In the genomic region with DNA sequence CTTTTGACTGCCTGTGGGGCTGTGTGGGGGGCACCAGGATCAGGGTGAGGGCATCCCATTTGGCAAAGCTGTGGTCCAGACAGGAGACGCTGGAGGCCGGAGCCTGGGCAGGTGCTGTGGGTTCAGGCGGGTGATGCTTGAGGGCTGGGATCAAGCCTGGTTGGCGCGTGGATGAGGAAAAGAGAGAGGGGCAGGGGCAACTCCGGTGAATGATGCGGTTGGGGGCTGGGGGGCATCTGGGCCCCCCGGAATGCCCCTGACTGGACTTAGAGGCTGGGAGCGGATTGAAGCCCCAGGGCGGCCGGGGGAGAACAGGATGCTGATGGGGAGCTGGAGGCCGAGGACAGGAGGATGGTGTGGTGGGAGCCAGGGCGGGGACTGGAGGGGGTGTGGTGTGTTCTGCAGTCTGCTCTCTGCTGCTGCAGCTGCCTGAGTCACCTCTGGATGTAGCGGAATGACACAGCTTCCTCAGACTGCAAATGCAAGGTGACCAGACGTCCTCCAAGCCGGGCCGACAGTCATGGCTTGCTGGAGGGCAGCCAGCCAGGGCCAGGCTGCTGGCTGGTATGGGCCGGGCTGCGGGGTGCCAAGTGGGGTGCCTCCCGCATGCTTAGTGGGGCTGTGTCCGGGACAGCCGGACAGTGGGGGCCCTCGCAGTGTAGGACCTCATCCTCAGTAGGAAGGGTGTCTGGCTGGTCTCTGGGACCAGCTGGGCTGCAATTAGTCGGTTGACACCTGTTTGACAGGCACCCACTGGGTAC, we compare ENCODE assay signal across 8 cellular contexts. TPM values are rescaled to one million over a fixed set of nuclear protein-coding genes. Genes with fewer than 3 reads are reported as not detected.
DNase-seq lines count a peak whose midpoint lies in the region; ATAC-seq and TF ChIP-seq lines count a peak whose summit lies in the region.

No MANE protein-coding gene starts in this region.

- H3K4me3 ChIP-seq in fibroblast of the aortic adventitia (ENCODE audit: low read depth, low read length) = peak overlapping the region; percentile 77

- H3K9me3 Mint-ChIP-seq in HFFc6 (peaks cover 4% of the 10 kb centered on the region; the same call in 1 of the 2 replicates), endothelial cell (ENCODE audit: unreplicated experiment) (no peaks in the 10 kb centered on the region)
- H3K9me3 Mint-ChIP-seq in activated CD8-positive, alpha-beta memory T cell treated with anti-CD3 and anti-CD28 coated beads, Interleukin-2, amount 10 ng/mL, durations not matched to agents 7 days and 5 days (ENCODE audit: low read depth) = no peaks in the 10 kb centered on the region

- CTCF ChIA-PET in activated CD8-positive, alpha-beta memory T cell treated with anti-CD3 and anti-CD28 coated beads, Interleukin-2, amount 10 ng/mL, durations not matched to agents 7 days and 5 days (lab: Charles Lee) = interaction anchor here (1.0 to 2.1 kb wide), 3 partner anchors 20 to 59 kb away, joined by 3 to 6 read pairs (median 4); partner anchors contain the start of gene TMEM184A

- H3K36me3 Mint-ChIP-seq in HFFc6 (ENCODE audit: low read depth) = no peaks in the 10 kb centered on the region
- peaks cover 2% of the 10 kb centered on the region for H3K36me3 Mint-ChIP-seq in activated CD8-positive, alpha-beta memory T cell treated with anti-CD3 and anti-CD28 coated beads, Interleukin-2, amount 10 ng/mL, durations not matched to agents 7 days and 5 days
- H3K36me3 Mint-ChIP-seq in endothelial cell (ENCODE audit: low read depth, unreplicated experiment) = no peaks in the 10 kb centered on the region

- TF ChIP-seq CTCF in C4-2B (conservative IDR thresholded peaks at IDR 0.05) (no peak), HFFc6 (IDR thresholded peaks at IDR 0.05) (no peak), fibroblast of the aortic adventitia (IDR thresholded peaks at IDR 0.05; ENCODE audit: insufficient read depth, low read length) (no peak), endothelial cell (IDR thresholded peaks at IDR 0.05; ENCODE audit: unreplicated experiment) (no peak)

- peak overlapping the region; percentile 89 for H3K27ac ChIP-seq in C4-2B

- H3K4me1 Mint-ChIP-seq in HFFc6 (ENCODE audit: low read depth) = peaks cover 49% of the 10 kb centered on the region
- peaks cover 34% of the 10 kb centered on the region for H3K4me1 Mint-ChIP-seq in activated CD8-positive, alpha-beta memory T cell treated with anti-CD3 and anti-CD28 coated beads, Interleukin-2, amount 10 ng/mL, durations not matched to agents 7 days and 5 days
- H3K4me1 Mint-ChIP-seq in endothelial cell (ENCODE audit: unreplicated experiment) = peaks cover 2% of the 10 kb centered on the region

- peak overlapping the region; percentile 97 for H3K27ac Mint-ChIP-seq in HFFc6
- peak overlapping the region; percentile 90 for H3K27ac Mint-ChIP-seq in activated CD8-positive, alpha-beta memory T cell treated with anti-CD3 and anti-CD28 coated beads, Interleukin-2, amount 10 ng/mL, durations not matched to agents 7 days and 5 days
- no peak overlapping the region for H3K27ac Mint-ChIP-seq in endothelial cell (ENCODE audit: unreplicated experiment)

- DNase-seq in HFFc6 = peak; percentile 96
- DNase-seq in activated CD8-positive, alpha-beta memory T cell treated with anti-CD3 and anti-CD28 coated beads, Interleukin-2, amount 10 ng/mL, durations not matched to agents 7 days and 5 days = peak; percentile 83
- peak; percentile 77 for DNase-seq in fibroblast of the aortic adventitia (ENCODE audit: low read depth)
- DNase-seq in renal cortical epithelial cell (ENCODE audit: low read depth) = peak; percentile 87
- no peak for DNase-seq in cerebellum (ENCODE audit: low spot score)
- DNase-seq in endothelial cell (ENCODE audit: low spot score) = no peak

- peak overlapping the region; percentile 91 for H3K4me3 Mint-ChIP-seq in HFFc6
- H3K4me3 Mint-ChIP-seq in activated CD8-positive, alpha-beta memory T cell treated with anti-CD3 and anti-CD28 coated beads, Interleukin-2, amount 10 ng/mL, durations not matched to agents 7 days and 5 days = peak overlapping the region; percentile 80
- H3K4me3 Mint-ChIP-seq in endothelial cell (ENCODE audit: unreplicated experiment) = no peak overlapping the region

- peak; percentile 60 for ATAC-seq in activated CD8-positive, alpha-beta memory T cell treated with anti-CD3 and anti-CD28 coated beads, Interleukin-2, amount 10 ng/mL, durations not matched to agents 7 days and 5 days
- ATAC-seq in GM18858 (IDR thresholded peaks at IDR 0.05; ENCODE audit: unreplicated experiment) = no peak

- H3K27me3 Mint-ChIP-seq in HFFc6 (ENCODE audit: insufficient read depth) (peaks cover 22% of the 10 kb centered on the region), endothelial cell (ENCODE audit: unreplicated experiment) (peaks cover 6% of the 10 kb centered on the region)
- no peaks in the 10 kb centered on the region for H3K27me3 Mint-ChIP-seq in activated CD8-positive, alpha-beta memory T cell treated with anti-CD3 and anti-CD28 coated beads, Interleukin-2, amount 10 ng/mL, durations not matched to agents 7 days and 5 days

RNA-seq across cellular contexts. Expression of gene MAFK, which starts 3.2 kb away (rescaled TPM):
- 10 to 100 TPM; 29.8 to 43.7 (median 31.5) TPM for total RNA-seq in HFFc6 (2021; fragmentation: NEBNext Ultra II Directional; extraction: Animal tissue kit (Norgen Biotek cat#: 25700))
- 10 to 100 TPM; 22.4 to 22.9 TPM for total RNA-seq in activated CD8-positive, alpha-beta memory T cell treated with anti-CD3 and anti-CD28 coated beads, Interleukin-2, amount 10 ng/mL, durations not matched to agents 7 days and 5 days
- total RNA-seq in fibroblast of the aortic adventitia (ENCODE audit: low replicate concordance) (5.3 and 12.7 TPM in 2 replicates), renal cortical epithelial cell (21.9 and 40.7 TPM in 2 replicates), cerebellum (3.7 TPM), endothelial cell (ENCODE audit: unreplicated experiment) (3.4 TPM)

RNA-seq across cellular contexts. Expression of gene TMEM184A, which starts 22.3 kb away (rescaled TPM):
- 1 to 10 TPM in 5 of 6 experiments, under 1 TPM in 1; 0.79 to 2.0 (median 1.5) TPM for total RNA-seq in HFFc6 (2021; fragmentation: NEBNext Ultra II Directional; extraction: Animal tissue kit (Norgen Biotek cat#: 25700))
- not detected for total RNA-seq in activated CD8-positive, alpha-beta memory T cell treated with anti-CD3 and anti-CD28 coated beads, Interleukin-2, amount 10 ng/mL, durations not matched to agents 7 days and 5 days
- total RNA-seq in fibroblast of the aortic adventitia (ENCODE audit: low replicate concordance) (not detected in 2 replicates), renal cortical epithelial cell (2.6 and 4.3 TPM in 2 replicates), cerebellum (0.18 TPM), endothelial cell (ENCODE audit: unreplicated experiment) (0.21 TPM)

RNA-seq across cellular contexts. Expression of gene INTS1, which starts 29.6 kb away (rescaled TPM):
- 100 to 1,000 TPM in 1 of 6 experiments, 10 to 100 TPM in 5; 84.0 to 104 (median 89.5) TPM for total RNA-seq in HFFc6 (2021; fragmentation: NEBNext Ultra II Directional; extraction: Animal tissue kit (Norgen Biotek cat#: 25700))
- 100 to 1,000 TPM in 1 of 2 experiments, 10 to 100 TPM in 1; 97.5 to 102 TPM for total RNA-seq in activated CD8-positive, alpha-beta memory T cell treated with anti-CD3 and anti-CD28 coated beads, Interleukin-2, amount 10 ng/mL, durations not matched to agents 7 days and 5 days
- total RNA-seq in fibroblast of the aortic adventitia (ENCODE audit: low replicate concordance) = 44.2 and 53.1 TPM in 2 replicates
- 31.8 and 77.9 TPM in 2 replicates for total RNA-seq in renal cortical epithelial cell
- total RNA-seq in cerebellum = 31.7 TPM
- total RNA-seq in endothelial cell (ENCODE audit: unreplicated experiment) = 109 TPM

RNA-seq across cellular contexts. Expression of gene PSMG3, which starts 36.1 kb away (rescaled TPM):
- 10 to 100 TPM; 25.6 to 31.0 (median 28.2) TPM for total RNA-seq in HFFc6 (2021; fragmentation: NEBNext Ultra II Directional; extraction: Animal tissue kit (Norgen Biotek cat#: 25700))
- 10 to 100 TPM; 37.2 to 37.9 TPM for total RNA-seq in activated CD8-positive, alpha-beta memory T cell treated with anti-CD3 and anti-CD28 coated beads, Interleukin-2, amount 10 ng/mL, durations not matched to agents 7 days and 5 days
- total RNA-seq in fibroblast of the aortic adventitia (ENCODE audit: low replicate concordance) (6.6 and 20.5 TPM in 2 replicates), renal cortical epithelial cell (12.2 and 41.7 TPM in 2 replicates), cerebellum (10.7 TPM), endothelial cell (ENCODE audit: unreplicated experiment) (20.3 TPM)

Comparison
In these comparisons a context has a peak if more than half of its experiments do, and no peak if none do; other contexts are left out.
1. DNase-seq: peak in HFFc6 (single experiment), activated CD8-positive, alpha-beta memory T cell treated with anti-CD3 and anti-CD28 coated beads, Interleukin-2, amount 10 ng/mL, durations not matched to agents 7 days and 5 days (single experiment), fibroblast of the aortic adventitia (single experiment) and renal cortical epithelial cell (single experiment); none in cerebellum (single experiment) and endothelial cell (single experiment).